ENCODE assay signal across 18 cellular contexts in the genomic region with DNA sequence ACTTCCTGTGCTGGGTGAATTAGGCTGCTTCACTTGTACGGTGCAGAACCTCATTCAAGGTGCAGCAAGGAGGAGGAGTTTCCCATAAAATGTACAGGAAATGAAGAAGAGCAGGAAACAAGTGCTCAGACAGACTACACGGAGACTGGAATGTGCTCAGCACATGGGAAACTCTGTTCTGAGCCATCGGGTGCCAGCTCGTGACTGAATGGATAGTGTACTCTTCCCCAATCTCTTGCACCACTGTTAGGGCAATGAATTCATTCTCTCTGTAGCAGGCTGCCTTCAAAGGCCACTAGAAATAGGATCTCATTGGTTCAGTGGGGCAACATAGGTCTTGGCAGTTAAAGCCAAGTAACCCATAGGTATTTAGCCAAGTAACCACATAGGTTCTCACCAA.
A peak's percentile ranks its signal among the peaks of the same experiment; 100 is the strongest.
DNase-seq lines count a peak whose midpoint lies in the region; TF ChIP-seq lines count a peak whose summit lies in the region.
"Had no signal": no experiment of that assay in that cellular context is flagged by ENCODE, and none has a peak within 500 bp of the region (broad histone marks: within the 10 kb centered on the region; RNA-seq: fewer than 3 reads in every experiment).

No MANE protein-coding gene starts in this region.

- no peak overlapping the region for H2AFZ ChIP-seq in mesenchymal stem cell (ENCODE audit: low read depth, low read length)

- no TSS peak for BruUV-seq in A673 (replicated peaks; lab: Mats Ljungman, UMichigan)

- H3K23ac ChIP-seq in mesenchymal stem cell (ENCODE audit: low read length in 2 of 2), result no peak overlapping the region

- H3K4me2 ChIP-seq in mesenchymal stem cell (ENCODE audit: low read length, poor library complexity, severe bottlenecking), result no peak overlapping the region

- no peak overlapping the region for H2AK5ac ChIP-seq in mesenchymal stem cell (ENCODE audit: low read length, severe bottlenecking)

- H3K9me3 ChIP-seq in A673 (ENCODE audit: low read depth, low read length, poor library complexity, severe bottlenecking) (no peaks in the 10 kb centered on the region), SK-N-MC (ENCODE audit: low read depth, low read length) (no peaks in the 10 kb centered on the region), mesenchymal stem cell (ENCODE audit: control insufficient read depth, low read length) (no peaks in the 10 kb centered on the region)

- no peak for TF ChIP-seq CTCF in A673 (conservative IDR thresholded peaks at IDR 0.05; ENCODE audit: low read depth, low read length)

- H3K4me1 ChIP-seq in A673 (ENCODE audit: insufficient read depth, low read length, poor library complexity, severe bottlenecking), result peaks cover 58% of the 10 kb centered on the region
- H3K4me1 ChIP-seq in mesenchymal stem cell (ENCODE audit: control insufficient read depth, insufficient read depth, low read depth, low read length), result no peaks in the 10 kb centered on the region

- CTCF ChIA-PET in A673 (lab: Charles Lee), result no interaction called here

- H3K14ac ChIP-seq in mesenchymal stem cell (ENCODE audit: low read length in 2 of 2), result no peak overlapping the region

- no peak overlapping the region for H3K4ac ChIP-seq in mesenchymal stem cell (ENCODE audit: low read depth in 1 of 2, low read length in 2 of 2)

- H3K9ac ChIP-seq in SK-N-MC (ENCODE audit: insufficient read length) (peak overlapping the region; percentile 20), mesenchymal stem cell (ENCODE audit: low read length) (no peak overlapping the region)

- intact Hi-C loops in A673 (cut with micrococcal nuclease; ENCODE audit: unreplicated experiment), result loop anchor here (10.0 kb wide), 2 partner anchors 304 to 454 kb away; no protein-coding TSS in a partner anchor

- POLR2A ChIA-PET in A673 (lab: Charles Lee; ENCODE audit: low non-redundant PET), result no interaction called here

- no peaks in the 10 kb centered on the region for H3K27me3 ChIP-seq in A673 (replicated peaks; ENCODE audit: insufficient read depth, low read depth, low read length, poor library complexity)
- H3K27me3 ChIP-seq in mesenchymal stem cell (ENCODE audit: control insufficient read depth in 1 of 2, insufficient read depth in 1 of 2, low read length in 2 of 2), result no peaks in the 10 kb centered on the region

- H2BK15ac ChIP-seq in mesenchymal stem cell (ENCODE audit: low read depth, poor library complexity, severe bottlenecking), result peak overlapping the region; percentile 48

- H2BK12ac ChIP-seq in mesenchymal stem cell (ENCODE audit: low read length in 2 of 2), result no peak overlapping the region

- H4K91ac ChIP-seq in mesenchymal stem cell (ENCODE audit: low read length), result no peak overlapping the region

- no peak overlapping the region for H4K8ac ChIP-seq in mesenchymal stem cell (ENCODE audit: low read length)

- DNase-seq in A673 (ENCODE audit: low spot score), result peak; percentile 11
- DNase-seq in GM03348 (ENCODE audit: low spot score), result peak; percentile 11
- DNase-seq in SK-N-MC (ENCODE audit: low read depth, low spot score), result no peak
- DNase-seq in mesenchymal stem cell, result no peak
- no peak for DNase-seq in GM19238 (ENCODE audit: insufficient read length, low spot score)
- DNase-seq in HUDEP-2 (lab: John Stamatoyannopoulos, UW; ENCODE audit: unreplicated experiment in 76 of 76), result no peak
- no peak for DNase-seq in medulla oblongata (ENCODE audit: extremely low spot score)
- DNase-seq: 8988T; AML-193; CD4-positive, alpha-beta memory T cell; DMS153; DMS79; GDM1; H7; HFFc6; KBM-7 had no signal

- 76% methylated on average over 4 of the region's 4 CpGs for WGBS in mesenchymal stem cell

- H3K79me1 ChIP-seq in mesenchymal stem cell (replicated peaks; ENCODE audit: low read length, poor library complexity, severe bottlenecking), result no peaks in the 10 kb centered on the region

- H3K27ac ChIP-seq in A673 (ENCODE audit: low read depth, low read length, poor library complexity, severe bottlenecking), result peak overlapping the region; percentile 63
- peak overlapping the region; percentile 95 for H3K27ac ChIP-seq in SK-N-MC
- no peak overlapping the region for H3K27ac ChIP-seq in mesenchymal stem cell (ENCODE audit: low read length, poor library complexity, severe bottlenecking)
- H3K27ac ChIP-seq: C4-2B, HL-60 had no signal

- no peak overlapping the region for H2BK5ac ChIP-seq in mesenchymal stem cell (ENCODE audit: low read depth, low read length, poor library complexity, severe bottlenecking)

- no peak overlapping the region for H2BK120ac ChIP-seq in mesenchymal stem cell (ENCODE audit: low read depth, low read length)

- H3K18ac ChIP-seq in mesenchymal stem cell (ENCODE audit: low read depth in 1 of 2, low read length in 2 of 2), result no peak overlapping the region

- H3K36me3 ChIP-seq in A673 (ENCODE audit: insufficient read depth, low read length, poor library complexity, severe bottlenecking) (no peaks in the 10 kb centered on the region), SK-N-MC (ENCODE audit: insufficient read depth, low read length) (no peaks in the 10 kb centered on the region), mesenchymal stem cell (ENCODE audit: control insufficient read depth in 1 of 2, insufficient read depth in 2 of 2, low read depth in 1 of 2, low read length in 2 of 2) (no peaks in the 10 kb centered on the region)

- H3K4me3 ChIP-seq in A673 (ENCODE audit: low read depth, low read length, poor library complexity, severe bottlenecking) (no peak overlapping the region), SK-N-MC (peak overlapping the region; percentile 47), mesenchymal stem cell (ENCODE audit: insufficient read depth in 1 of 2, low read depth in 1 of 2, low read length in 2 of 2) (no peak overlapping the region)

Comparison
In these comparisons a context has a peak if more than half of its experiments do, and no peak if none do; other contexts are left out.
1. DNase-seq: peak in A673 (single experiment) and GM03348 (single experiment); none in SK-N-MC (single experiment), mesenchymal stem cell (single experiment), GM19238 (single experiment), HUDEP-2 (0 of 76) and medulla oblongata (single experiment).